1 cellular context compared by ENCODE assay signal in genomic region chr6:78487401-78487800, GRCh38.
TF ChIP-seq lines count a peak whose summit lies in the region.

No MANE protein-coding gene starts in this region.

TF ChIP-seq in H1, 55 proteins besides CTCF, POLR2A, EP300 and RAD21 (continued from another document):
- no peak for TF ChIP-seq EZH2 (IDR thresholded peaks at IDR 0.05; ENCODE audit: low read depth, low read length, severe bottlenecking)
- no peak for TF ChIP-seq CEBPB (IDR thresholded peaks at IDR 0.05; ENCODE audit: low read depth, low read length)
- no peak for TF ChIP-seq BCL11A (IDR thresholded peaks at IDR 0.05; ENCODE audit: low read depth in 2 of 2, low read length in 2 of 2)
- no peak for TF ChIP-seq SUZ12 (IDR thresholded peaks at IDR 0.05; ENCODE audit: low read length)
- TF ChIP-seq TAF1 (IDR thresholded peaks at IDR 0.05; ENCODE audit: low read depth, low read length) = no peak
- TF ChIP-seq SP4 (IDR thresholded peaks at IDR 0.05; ENCODE audit: low read length) = no peak
- no peak for TF ChIP-seq MAFK (IDR thresholded peaks at IDR 0.05; ENCODE audit: low read depth, low read length)
- TF ChIP-seq SP2 (IDR thresholded peaks at IDR 0.05; ENCODE audit: low read length) = no peak
TF ChIP-seq in H1: peak in this region for 0.
